In genomic region chr14:78997811-78998210, GRCh38 we compare ENCODE assay signal across 13 cellular contexts.
DNase-seq lines count a peak whose midpoint lies in the region; ATAC-seq and TF ChIP-seq lines count a peak whose summit lies in the region.
"Had no signal": no experiment of that assay in that cellular context is flagged by ENCODE, and none has a peak within 500 bp of the region (broad histone marks: within the 10 kb centered on the region; RNA-seq: fewer than 3 reads in every experiment).

No MANE protein-coding gene starts in this region.

- ATAC-seq in activated CD4-positive, alpha-beta T cell treated with anti-CD3 and anti-CD28 coated beads for 36 hours: no peak
- ATAC-seq: left lobe of liver had no signal

- CTCF ChIA-PET in activated CD4-positive, alpha-beta T cell treated with anti-CD3 and anti-CD28 coated beads for 36 hours (lab: Charles Lee): interaction anchor here (0.7 kb wide), 1 partner anchor 36 kb away, joined by 3 read pairs; no protein-coding TSS in a partner anchor

- no peak overlapping the region for H3K4me3 Mint-ChIP-seq in activated CD4-positive, alpha-beta T cell treated with anti-CD3 and anti-CD28 coated beads for 36 hours
- H3K4me3 Mint-ChIP-seq: activated B cell treated with CpG ODN at 0.5 μM for 24 hours had no signal

- POLR2A ChIA-PET in activated CD4-positive, alpha-beta T cell treated with anti-CD3 and anti-CD28 coated beads for 36 hours (lab: Charles Lee): no interaction called here

- H3K27me3 Mint-ChIP-seq in activated CD4-positive, alpha-beta T cell treated with anti-CD3 and anti-CD28 coated beads for 36 hours: peaks cover 5% of the 10 kb centered on the region
- H3K27me3 Mint-ChIP-seq: activated B cell treated with CpG ODN at 0.5 μM for 24 hours had no signal

- no peak overlapping the region for H3K27ac Mint-ChIP-seq in activated CD4-positive, alpha-beta T cell treated with anti-CD3 and anti-CD28 coated beads for 36 hours
- H3K27ac Mint-ChIP-seq: activated B cell treated with CpG ODN at 0.5 μM for 24 hours had no signal

- no peaks in the 10 kb centered on the region for H3K36me3 Mint-ChIP-seq in activated CD4-positive, alpha-beta T cell treated with anti-CD3 and anti-CD28 coated beads for 36 hours (ENCODE audit: low read depth)

- H3K9me3 Mint-ChIP-seq in activated CD4-positive, alpha-beta T cell treated with anti-CD3 and anti-CD28 coated beads for 36 hours (ENCODE audit: low read depth): no peaks in the 10 kb centered on the region
- H3K9me3 Mint-ChIP-seq: activated B cell treated with CpG ODN at 0.5 μM for 24 hours had no signal

- TF ChIP-seq CTCF in GM20000 (IDR thresholded peaks at IDR 0.05; ENCODE audit: extremely low read depth, missing control alignments): no peak

- intact Hi-C loops in activated CD4-positive, alpha-beta T cell treated with anti-CD3 and anti-CD28 coated beads for 36 hours (cut with DNase I, micrococcal nuclease): no loop called here

- H3K4me1 Mint-ChIP-seq in activated CD4-positive, alpha-beta T cell treated with anti-CD3 and anti-CD28 coated beads for 36 hours: no peaks in the 10 kb centered on the region
- H3K4me1 Mint-ChIP-seq: activated B cell treated with CpG ODN at 0.5 μM for 24 hours had no signal

- peak; percentile 62 for DNase-seq in COR-L47 (lab: John Stamatoyannopoulos, UW)
- peak; percentile 66 for DNase-seq in NCI-H1105 (lab: John Stamatoyannopoulos, UW)
- DNase-seq in amniotic epithelial cell (ENCODE audit: low read depth): peak; percentile 44
- DNase-seq in kidney tubule cell (ENCODE audit: low spot score): peak; percentile 34
- no peak for DNase-seq in activated CD4-positive, alpha-beta T cell treated with anti-CD3 and anti-CD28 coated beads for 36 hours
- no peak for DNase-seq in GM20000 (ENCODE audit: low spot score)
- DNase-seq in NCI-H1048 (lab: John Stamatoyannopoulos, UW): no peak
- no peak for DNase-seq in retina
- DNase-seq: activated B cell treated with CpG ODN at 0.5 μM for 24 hours; activated T-cell treated with anti-CD3 and anti-CD28 coated beads, Interleukin-2, amount 50 U/mL, for 48 hours; central memory CD4-positive, alpha-beta T cell; stimulated activated naive CD4-positive, alpha-beta T cell had no signal

Comparison
In these comparisons a context has a peak if more than half of its experiments do, and no peak if none do; other contexts are left out.
1. DNase-seq: peak in COR-L47 (single experiment), NCI-H1105 (single experiment), amniotic epithelial cell (single experiment) and kidney tubule cell (single experiment); none in activated CD4-positive, alpha-beta T cell treated with anti-CD3 and anti-CD28 coated beads for 36 hours (single experiment), GM20000 (single experiment), NCI-H1048 (single experiment) and retina (single experiment).